Comparison of ENCODE assay signal across 1 cellular context in the genomic region with DNA sequence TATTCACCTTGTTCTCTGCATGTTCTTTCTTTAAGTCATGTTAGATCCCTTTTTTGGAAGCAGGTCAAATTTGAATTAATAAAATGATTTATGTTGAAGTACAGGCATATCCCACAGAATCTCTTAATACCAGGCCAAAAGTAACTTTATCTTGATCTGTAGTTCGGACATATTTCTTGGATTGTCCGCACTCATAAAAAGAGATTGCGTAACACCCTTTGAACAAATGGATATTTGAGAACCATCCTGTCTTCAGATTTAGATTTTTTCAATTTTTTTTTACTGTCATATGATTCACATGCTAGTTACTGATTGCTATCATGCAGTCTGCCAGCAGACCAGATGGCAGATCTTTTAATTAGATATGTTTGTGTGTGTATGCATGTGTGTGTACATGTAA.
A peak's percentile ranks its signal among the peaks of the same experiment; 100 is the strongest.
TF ChIP-seq lines count a peak whose summit lies in the region.

No MANE protein-coding gene starts in this region.

TF ChIP-seq in HepG2, 621 proteins besides CTCF, POLR2A, EP300 and RAD21 (continued from another document):
- TF ChIP-seq, protein P1, sequence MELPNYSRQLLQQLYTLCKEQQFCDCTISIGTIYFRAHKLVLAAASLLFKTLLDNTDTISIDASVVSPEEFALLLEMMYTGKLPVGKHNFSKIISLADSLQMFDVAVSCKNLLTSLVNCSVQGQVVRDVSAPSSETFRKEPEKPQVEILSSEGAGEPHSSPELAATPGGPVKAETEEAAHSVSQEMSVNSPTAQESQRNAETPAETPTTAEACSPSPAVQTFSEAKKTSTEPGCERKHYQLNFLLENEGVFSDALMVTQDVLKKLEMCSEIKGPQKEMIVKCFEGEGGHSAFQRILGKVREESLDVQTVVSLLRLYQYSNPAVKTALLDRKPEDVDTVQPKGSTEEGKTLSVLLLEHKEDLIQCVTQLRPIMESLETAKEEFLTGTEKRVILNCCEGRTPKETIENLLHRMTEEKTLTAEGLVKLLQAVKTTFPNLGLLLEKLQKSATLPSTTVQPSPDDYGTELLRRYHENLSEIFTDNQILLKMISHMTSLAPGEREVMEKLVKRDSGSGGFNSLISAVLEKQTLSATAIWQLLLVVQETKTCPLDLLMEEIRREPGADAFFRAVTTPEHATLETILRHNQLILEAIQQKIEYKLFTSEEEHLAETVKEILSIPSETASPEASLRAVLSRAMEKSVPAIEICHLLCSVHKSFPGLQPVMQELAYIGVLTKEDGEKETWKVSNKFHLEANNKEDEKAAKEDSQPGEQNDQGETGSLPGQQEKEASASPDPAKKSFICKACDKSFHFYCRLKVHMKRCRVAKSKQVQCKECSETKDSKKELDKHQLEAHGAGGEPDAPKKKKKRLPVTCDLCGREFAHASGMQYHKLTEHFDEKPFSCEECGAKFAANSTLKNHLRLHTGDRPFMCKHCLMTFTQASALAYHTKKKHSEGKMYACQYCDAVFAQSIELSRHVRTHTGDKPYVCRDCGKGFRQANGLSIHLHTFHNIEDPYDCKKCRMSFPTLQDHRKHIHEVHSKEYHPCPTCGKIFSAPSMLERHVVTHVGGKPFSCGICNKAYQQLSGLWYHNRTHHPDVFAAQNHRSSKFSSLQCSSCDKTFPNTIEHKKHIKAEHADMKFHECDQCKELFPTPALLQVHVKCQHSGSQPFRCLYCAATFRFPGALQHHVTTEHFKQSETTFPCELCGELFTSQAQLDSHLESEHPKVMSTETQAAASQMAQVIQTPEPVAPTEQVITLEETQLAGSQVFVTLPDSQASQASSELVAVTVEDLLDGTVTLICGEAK (IDR thresholded peaks at IDR 0.05) = no peak
- TF ChIP-seq, protein P1 (CRISPR knock-in tag; IDR thresholded peaks at IDR 0.05) = no peak
- TF ChIP-seq ZNF530 (CRISPR knock-in tag; IDR thresholded peaks at IDR 0.05; ENCODE audit: low read depth) (no peak), ZNF367 (CRISPR knock-in tag; IDR thresholded peaks at IDR 0.05; ENCODE audit: borderline replicate concordance) (no peak), BCLAF1 (IDR thresholded peaks at IDR 0.05) (no peak), ZNF720 (CRISPR knock-in tag; IDR thresholded peaks at IDR 0.05) (no peak), SAP130 (CRISPR knock-in tag; IDR thresholded peaks at IDR 0.05; ENCODE audit: low read depth) (no peak), THAP11 (CRISPR knock-in tag; IDR thresholded peaks at IDR 0.05) (no peak), SRF (IDR thresholded peaks at IDR 0.05; ENCODE audit: low read depth, low read length) (no peak), IKZF4 (CRISPR knock-in tag; IDR thresholded peaks at IDR 0.05; ENCODE audit: borderline replicate concordance, low read depth, not compliant biosample characterization) (no peak), SMC3 (IDR thresholded peaks at IDR 0.05; ENCODE audit: low read length) (0 out of 2 replicates have a peak, but pooled peaks have one; percentile 4), ZSCAN21 (CRISPR knock-in tag; IDR thresholded peaks at IDR 0.05; ENCODE audit: borderline replicate concordance) (no peak), SNAPC2 (CRISPR knock-in tag; IDR thresholded peaks at IDR 0.05) (no peak)
- TF ChIP-seq, protein P2, sequence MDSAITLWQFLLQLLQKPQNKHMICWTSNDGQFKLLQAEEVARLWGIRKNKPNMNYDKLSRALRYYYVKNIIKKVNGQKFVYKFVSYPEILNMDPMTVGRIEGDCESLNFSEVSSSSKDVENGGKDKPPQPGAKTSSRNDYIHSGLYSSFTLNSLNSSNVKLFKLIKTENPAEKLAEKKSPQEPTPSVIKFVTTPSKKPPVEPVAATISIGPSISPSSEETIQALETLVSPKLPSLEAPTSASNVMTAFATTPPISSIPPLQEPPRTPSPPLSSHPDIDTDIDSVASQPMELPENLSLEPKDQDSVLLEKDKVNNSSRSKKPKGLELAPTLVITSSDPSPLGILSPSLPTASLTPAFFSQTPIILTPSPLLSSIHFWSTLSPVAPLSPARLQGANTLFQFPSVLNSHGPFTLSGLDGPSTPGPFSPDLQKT (CRISPR knock-in tag; IDR thresholded peaks at IDR 0.05; ENCODE audit: borderline replicate concordance) = no peak
